In the genomic region with DNA sequence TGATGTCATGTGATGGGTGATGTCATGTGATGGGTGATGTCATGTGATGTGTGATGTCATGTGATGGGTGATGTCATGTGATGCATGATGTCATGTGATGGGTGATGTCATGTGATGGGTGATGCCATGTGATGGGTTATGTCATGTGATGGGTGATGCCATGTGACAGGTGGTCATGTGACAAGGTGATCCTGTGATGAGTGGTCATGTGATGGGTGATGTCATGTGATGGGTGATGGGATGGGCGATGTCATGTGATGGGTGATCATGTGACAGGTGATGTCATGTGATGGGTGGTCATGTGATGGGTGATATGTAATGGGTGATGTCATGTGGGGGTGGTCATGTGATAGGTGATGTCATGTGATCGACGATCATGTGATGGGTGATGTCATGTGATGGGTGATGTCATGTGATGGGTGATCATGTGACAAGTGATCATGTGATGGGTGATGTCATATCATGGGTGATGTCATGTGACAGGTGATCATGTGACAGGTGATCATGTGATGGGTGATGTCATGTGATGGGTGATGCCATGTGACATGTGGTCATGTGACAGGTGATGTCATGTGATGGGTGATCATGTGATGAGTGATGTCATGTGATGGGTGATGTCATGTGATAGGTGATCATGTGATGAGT, we compare ENCODE assay signal across 8 cellular contexts. TPM values are rescaled to one million over a fixed set of nuclear protein-coding genes. Genes with fewer than 3 reads are reported as not detected.
A peak's percentile ranks its signal among the peaks of the same experiment; 100 is the strongest.
DNase-seq lines count a peak whose midpoint lies in the region; ATAC-seq and TF ChIP-seq lines count a peak whose summit lies in the region.

No MANE protein-coding gene starts in this region.

- H3K27me3 Mint-ChIP-seq in activated naive CD4-positive, alpha-beta T cell treated with anti-CD3 and anti-CD28 coated beads for 36 hours (ENCODE audit: low read depth), result peaks cover 16% of the 10 kb centered on the region

- peaks cover 20% of the 10 kb centered on the region for H3K4me1 Mint-ChIP-seq in activated naive CD4-positive, alpha-beta T cell treated with anti-CD3 and anti-CD28 coated beads for 36 hours (ENCODE audit: low read depth)

- H3K4me3 ChIP-seq in ascending aorta, result no peak overlapping the region

- H3K9me3 Mint-ChIP-seq in activated naive CD4-positive, alpha-beta T cell treated with anti-CD3 and anti-CD28 coated beads for 36 hours, result peaks cover 18% of the 10 kb centered on the region

- no peaks in the 10 kb centered on the region for H3K4me1 ChIP-seq in ascending aorta

- no peaks in the 10 kb centered on the region for H3K36me3 ChIP-seq in ascending aorta

- ATAC-seq in left lobe of liver (no peak), HG03045 (IDR thresholded peaks at IDR 0.05; ENCODE audit: unreplicated experiment) (no peak), GM18909 (IDR thresholded peaks at IDR 0.05; ENCODE audit: poor library complexity, unreplicated experiment) (no peak)

- no peak overlapping the region for H3K27ac ChIP-seq in ascending aorta

- peak overlapping the region; percentile 51 for H3K4me3 Mint-ChIP-seq in activated naive CD4-positive, alpha-beta T cell treated with anti-CD3 and anti-CD28 coated beads for 36 hours

- no peak for TF ChIP-seq CTCF in ascending aorta (IDR thresholded peaks at IDR 0.05)

- peak overlapping the region; percentile 83 for H3K27ac Mint-ChIP-seq in activated naive CD4-positive, alpha-beta T cell treated with anti-CD3 and anti-CD28 coated beads for 36 hours

- CTCF ChIA-PET in activated naive CD4-positive, alpha-beta T cell treated with anti-CD3 and anti-CD28 coated beads for 36 hours (lab: Charles Lee), result no interaction called here

- DNase-seq in GM03348 (ENCODE audit: low spot score), result peak; percentile 17
- DNase-seq in NCI-H1105 (lab: John Stamatoyannopoulos, UW), result peak; percentile 100
- DNase-seq in activated naive CD4-positive, alpha-beta T cell treated with anti-CD3 and anti-CD28 coated beads for 36 hours, result peak; percentile 81
- DNase-seq in iris pigment epithelial cell (ENCODE audit: low read depth), result peak; percentile 44
- DNase-seq in ascending aorta (ENCODE audit: low spot score in 2 of 2), result no peak
- DNase-seq in left lobe of liver (ENCODE audit: low spot score), result no peak

- no peaks in the 10 kb centered on the region for H3K9me3 ChIP-seq in ascending aorta

- intact Hi-C loops in activated naive CD4-positive, alpha-beta T cell treated with anti-CD3 and anti-CD28 coated beads for 36 hours (cut with micrococcal nuclease), result loop anchor here (2.0 kb wide), 1 partner anchor 47 kb away; a partner anchor contains a TSS
- intact Hi-C loops in ascending aorta (cut with DNase I), result no loop called here

- H3K36me3 Mint-ChIP-seq in activated naive CD4-positive, alpha-beta T cell treated with anti-CD3 and anti-CD28 coated beads for 36 hours (ENCODE audit: low read depth), result peaks cover 10% of the 10 kb centered on the region

- no peaks in the 10 kb centered on the region for H3K27me3 ChIP-seq in ascending aorta

RNA-seq across cellular contexts. Expression of a gene that starts 17.2 kb away (rescaled TPM):
- total RNA-seq in activated naive CD4-positive, alpha-beta T cell treated with anti-CD3 and anti-CD28 coated beads for 36 hours, result not detected
- total RNA-seq in ascending aorta (not detected), left lobe of liver (0.08 TPM)

RNA-seq across cellular contexts. Expression of a gene that starts 31.8 kb away (rescaled TPM):
- total RNA-seq in activated naive CD4-positive, alpha-beta T cell treated with anti-CD3 and anti-CD28 coated beads for 36 hours, result not detected
- total RNA-seq in ascending aorta, result not detected
- 0.50 TPM for total RNA-seq in left lobe of liver

RNA-seq across cellular contexts. Expression of a gene that starts 47.7 kb away (rescaled TPM):
- total RNA-seq in activated naive CD4-positive, alpha-beta T cell treated with anti-CD3 and anti-CD28 coated beads for 36 hours, result 1 to 10 TPM; 1.3 to 1.8 TPM
- 21.9 TPM for total RNA-seq in ascending aorta
- total RNA-seq in left lobe of liver, result 3.8 TPM

RNA-seq across cellular contexts. Expression of a gene that starts 53.2 kb away (rescaled TPM):
- total RNA-seq in activated naive CD4-positive, alpha-beta T cell treated with anti-CD3 and anti-CD28 coated beads for 36 hours, result not detected
- total RNA-seq in ascending aorta, result not detected
- total RNA-seq in left lobe of liver, result not detected

Comparison
In these comparisons a context has a peak if more than half of its experiments do, and no peak if none do; other contexts are left out.
1. DNase-seq: peak in GM03348 (single experiment), NCI-H1105 (single experiment), activated naive CD4-positive, alpha-beta T cell treated with anti-CD3 and anti-CD28 coated beads for 36 hours (single experiment) and iris pigment epithelial cell (single experiment); none in ascending aorta (0 of 2) and left lobe of liver (single experiment).